1 cellular context compared by ENCODE assay signal in the genomic region with DNA sequence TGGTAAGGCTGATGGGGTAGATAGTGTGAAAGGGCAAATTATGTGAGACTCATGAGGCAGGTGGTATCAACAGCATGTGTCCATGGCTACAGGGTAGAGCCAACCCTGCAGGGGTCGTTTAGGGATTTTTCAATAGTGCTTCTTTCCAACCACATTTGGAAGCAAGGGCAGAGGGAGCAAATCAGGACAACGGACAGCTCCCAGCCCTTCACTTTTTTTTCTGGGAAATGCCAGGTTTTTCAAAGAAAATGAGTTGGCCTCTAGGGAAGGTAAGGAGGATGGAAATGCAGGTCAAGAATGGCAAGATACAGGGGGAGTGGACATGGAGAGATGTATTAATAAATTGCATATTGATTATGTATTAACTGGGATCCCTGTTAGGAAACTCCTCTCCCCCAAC.
TF ChIP-seq lines count a peak whose summit lies in the region.

No MANE protein-coding gene starts in this region.

TF ChIP-seq in A549, 52 proteins besides CTCF, POLR2A, EP300 and RAD21:
- TF ChIP-seq, protein P1, sequence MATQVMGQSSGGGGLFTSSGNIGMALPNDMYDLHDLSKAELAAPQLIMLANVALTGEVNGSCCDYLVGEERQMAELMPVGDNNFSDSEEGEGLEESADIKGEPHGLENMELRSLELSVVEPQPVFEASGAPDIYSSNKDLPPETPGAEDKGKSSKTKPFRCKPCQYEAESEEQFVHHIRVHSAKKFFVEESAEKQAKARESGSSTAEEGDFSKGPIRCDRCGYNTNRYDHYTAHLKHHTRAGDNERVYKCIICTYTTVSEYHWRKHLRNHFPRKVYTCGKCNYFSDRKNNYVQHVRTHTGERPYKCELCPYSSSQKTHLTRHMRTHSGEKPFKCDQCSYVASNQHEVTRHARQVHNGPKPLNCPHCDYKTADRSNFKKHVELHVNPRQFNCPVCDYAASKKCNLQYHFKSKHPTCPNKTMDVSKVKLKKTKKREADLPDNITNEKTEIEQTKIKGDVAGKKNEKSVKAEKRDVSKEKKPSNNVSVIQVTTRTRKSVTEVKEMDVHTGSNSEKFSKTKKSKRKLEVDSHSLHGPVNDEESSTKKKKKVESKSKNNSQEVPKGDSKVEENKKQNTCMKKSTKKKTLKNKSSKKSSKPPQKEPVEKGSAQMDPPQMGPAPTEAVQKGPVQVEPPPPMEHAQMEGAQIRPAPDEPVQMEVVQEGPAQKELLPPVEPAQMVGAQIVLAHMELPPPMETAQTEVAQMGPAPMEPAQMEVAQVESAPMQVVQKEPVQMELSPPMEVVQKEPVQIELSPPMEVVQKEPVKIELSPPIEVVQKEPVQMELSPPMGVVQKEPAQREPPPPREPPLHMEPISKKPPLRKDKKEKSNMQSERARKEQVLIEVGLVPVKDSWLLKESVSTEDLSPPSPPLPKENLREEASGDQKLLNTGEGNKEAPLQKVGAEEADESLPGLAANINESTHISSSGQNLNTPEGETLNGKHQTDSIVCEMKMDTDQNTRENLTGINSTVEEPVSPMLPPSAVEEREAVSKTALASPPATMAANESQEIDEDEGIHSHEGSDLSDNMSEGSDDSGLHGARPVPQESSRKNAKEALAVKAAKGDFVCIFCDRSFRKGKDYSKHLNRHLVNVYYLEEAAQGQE (IDR thresholded peaks at IDR 0.05): peak; percentile 84
- TF ChIP-seq SMC3 (IDR thresholded peaks at IDR 0.05): no peak
- TF ChIP-seq EHMT2 (IDR thresholded peaks at IDR 0.05; ENCODE audit: low read depth): 0 out of 2 replicates have a peak, but pooled peaks have one; percentile 40
- TF ChIP-seq MYC (IDR thresholded peaks at IDR 0.05; ENCODE audit: borderline replicate concordance, low read length): no peak
- TF ChIP-seq ZSCAN20 (CRISPR knock-in tag; IDR thresholded peaks at IDR 0.05): no peak
